In genomic region chr4:76960014-76960413, GRCh38 we compare ENCODE assay signal across 9 cellular contexts. TPM values are rescaled to one million over a fixed set of nuclear protein-coding genes. Genes with fewer than 3 reads are reported as not detected.
DNase-seq lines count a peak whose midpoint lies in the region; ATAC-seq and TF ChIP-seq lines count a peak whose summit lies in the region.
"Had no signal": no experiment of that assay in that cellular context is flagged by ENCODE, and none has a peak within 500 bp of the region (broad histone marks: within the 10 kb centered on the region; RNA-seq: fewer than 3 reads in every experiment).

No MANE protein-coding gene starts in this region.

- peak; percentile 88 for ATAC-seq in GM19035 (IDR thresholded peaks at IDR 0.05; ENCODE audit: unreplicated experiment)
- ATAC-seq in HG03039 (IDR thresholded peaks at IDR 0.05; ENCODE audit: unreplicated experiment), result peak; percentile 74
- ATAC-seq in activated naive CD8-positive, alpha-beta T cell treated with anti-CD3 and anti-CD28 coated beads, Interleukin-2, amount 50 U/mL, for 24 hours, result peak; percentile 88

- no peak overlapping the region for H3K27ac ChIP-seq in dorsolateral prefrontal cortex
- H3K27ac ChIP-seq: RWPE1 had no signal

- H3K4me3 Mint-ChIP-seq in activated naive CD8-positive, alpha-beta T cell treated with anti-CD3 and anti-CD28 coated beads, Interleukin-2, amount 50 U/mL, for 24 hours, result peak overlapping the region; percentile 37

- DNase-seq in Caki2 (ENCODE audit: low read depth) (peak; percentile 55), dorsolateral prefrontal cortex (no peak), NCI-H128 (lab: John Stamatoyannopoulos, UW; ENCODE audit: unreplicated experiment) (no peak), amygdala (lab: John Stamatoyannopoulos, UW) (no peak), Ammon's horn (ENCODE audit: low spot score) (no peak)
- DNase-seq in activated naive CD8-positive, alpha-beta T cell treated with anti-CD3 and anti-CD28 coated beads, Interleukin-2, amount 50 U/mL, for 24 hours, result no peak

- H3K27ac Mint-ChIP-seq in activated naive CD8-positive, alpha-beta T cell treated with anti-CD3 and anti-CD28 coated beads, Interleukin-2, amount 50 U/mL, for 24 hours, result peak overlapping the region; percentile 67

- peaks cover 27% of the 10 kb centered on the region for H3K36me3 Mint-ChIP-seq in activated naive CD8-positive, alpha-beta T cell treated with anti-CD3 and anti-CD28 coated beads, Interleukin-2, amount 50 U/mL, for 24 hours (ENCODE audit: low read depth)

- peaks cover 9% of the 10 kb centered on the region for H3K9me3 Mint-ChIP-seq in activated naive CD8-positive, alpha-beta T cell treated with anti-CD3 and anti-CD28 coated beads, Interleukin-2, amount 50 U/mL, for 24 hours

- H3K27me3 Mint-ChIP-seq in activated naive CD8-positive, alpha-beta T cell treated with anti-CD3 and anti-CD28 coated beads, Interleukin-2, amount 50 U/mL, for 24 hours, result no peaks in the 10 kb centered on the region

- H3K4me1 Mint-ChIP-seq in activated naive CD8-positive, alpha-beta T cell treated with anti-CD3 and anti-CD28 coated beads, Interleukin-2, amount 50 U/mL, for 24 hours, result peaks cover 34% of the 10 kb centered on the region

- no peak overlapping the region for H3K4me3 ChIP-seq in dorsolateral prefrontal cortex

- intact Hi-C loops in dorsolateral prefrontal cortex (cut with DNase I), result no loop called here

- H3K27me3 ChIP-seq in dorsolateral prefrontal cortex, result no peaks in the 10 kb centered on the region

- no peak for TF ChIP-seq CTCF in dorsolateral prefrontal cortex (IDR thresholded peaks at IDR 0.05 in 54 of 56, conservative IDR thresholded peaks at IDR 0.05 in 2 of 56; ENCODE audit: low read depth in 1 of 56, partially characterized antibody in 56 of 56)

- in situ Hi-C loops in Caki2 (cut with HindIII; ENCODE audit: low pct_unique_long_range_greater_than_20kb, low sequenced_read_pairs), result no loop called here

RNA-seq across cellular contexts. Expression of gene SEPTIN11, which starts 10.5 kb away (rescaled TPM):
- total RNA-seq in Caki2 (2014; rRNA removed; shearing (Covaris generic); ENCODE audit: low replicate concordance), result 33.7 and 37.6 TPM in 2 replicates
- 100 to 1,000 TPM; 109 to 284 (median 200) TPM for total RNA-seq in dorsolateral prefrontal cortex
